22 cellular contexts compared by ENCODE assay signal in genomic region chr9:37342895-37343294, GRCh38.
"Had no signal": no experiment of that assay in that cellular context is flagged by ENCODE, and none has a peak within 500 bp of the region (broad histone marks: within the 10 kb centered on the region; RNA-seq: fewer than 3 reads in every experiment).

No MANE protein-coding gene starts in this region.

- H3K4me1 Mint-ChIP-seq: activated CD4-positive, alpha-beta T cell treated with anti-CD3 and anti-CD28 coated beads, Interleukin-2, amount 10 ng/mL, durations not matched to agents 24 days and 14 days; activated naive CD8-positive, alpha-beta T cell treated with anti-CD3 and anti-CD28 coated beads for 36 hours; immature natural killer cell; mesothelial cell of epicardium had no signal

- H3K27me3 Mint-ChIP-seq: activated CD4-positive, alpha-beta T cell treated with anti-CD3 and anti-CD28 coated beads, Interleukin-2, amount 10 ng/mL, durations not matched to agents 24 days and 14 days; activated naive CD8-positive, alpha-beta T cell treated with anti-CD3 and anti-CD28 coated beads for 36 hours; stimulated activated naive CD8-positive, alpha-beta T cell treated with anti-CD3 and anti-CD28 coated beads, Interleukin-15, Interleukin-2, amounts not matched to agents 100 ng/mL and 50 ng/mL, for 24 hours had no signal

- H3K9me3 Mint-ChIP-seq: activated CD4-positive, alpha-beta T cell treated with anti-CD3 and anti-CD28 coated beads, Interleukin-2, amount 10 ng/mL, durations not matched to agents 24 days and 14 days; activated naive CD8-positive, alpha-beta T cell treated with anti-CD3 and anti-CD28 coated beads for 36 hours; activated T-cell treated with anti-CD3 and anti-CD28 coated beads, Interleukin-2, amount 50 U/mL, for 72 hours; immature natural killer cell; mesothelial cell of epicardium; stimulated activated naive CD8-positive, alpha-beta T cell treated with anti-CD3 and anti-CD28 coated beads, Interleukin-15, Interleukin-2, amounts not matched to agents 100 ng/mL and 50 ng/mL, for 24 hours had no signal

- H3K9me3 ChIP-seq: body of pancreas, gastrocnemius medialis, heart left ventricle, prostate gland, testis, upper lobe of right lung had no signal

- H3K36me3 ChIP-seq: gastrocnemius medialis, heart left ventricle, prostate gland, upper lobe of right lung had no signal

- H3K27ac ChIP-seq: body of pancreas, gastrocnemius medialis, heart left ventricle, prostate gland, skin epidermis, testis, upper lobe of right lung had no signal

- H3K27ac Mint-ChIP-seq: activated CD4-positive, alpha-beta T cell treated with anti-CD3 and anti-CD28 coated beads, Interleukin-2, amount 10 ng/mL, durations not matched to agents 24 days and 14 days; activated CD8-positive, alpha-beta T cell treated with anti-CD3 and anti-CD28 coated beads, Interleukin-2, amount 10 ng/mL, durations not matched to agents 7 days and 5 days; activated naive CD8-positive, alpha-beta T cell treated with anti-CD3 and anti-CD28 coated beads for 36 hours; activated T-cell treated with anti-CD3 and anti-CD28 coated beads, Interleukin-2, amount 50 U/mL, for 72 hours; immature natural killer cell; mesothelial cell of epicardium; stimulated activated naive CD8-positive, alpha-beta T cell treated with anti-CD3 and anti-CD28 coated beads, Interleukin-15, Interleukin-2, amounts not matched to agents 100 ng/mL and 50 ng/mL, for 24 hours had no signal

- DNase-seq: activated CD4-positive, alpha-beta T cell treated with anti-CD3 and anti-CD28 coated beads, Interleukin-2, amount 10 ng/mL, durations not matched to agents 24 days and 14 days; activated CD4-positive, CD25-positive, alpha-beta regulatory T cell; activated CD8-positive, alpha-beta memory T cell treated with anti-CD3 and anti-CD28 coated beads, Interleukin-2, amount 50 U/mL, for 4 hours; activated CD8-positive, alpha-beta T cell treated with anti-CD3 and anti-CD28 coated beads, Interleukin-2, amount 10 ng/mL, durations not matched to agents 7 days and 5 days; activated gamma-delta T cell; activated naive CD8-positive, alpha-beta T cell treated with anti-CD3 and anti-CD28 coated beads for 36 hours; activated T-cell treated with anti-CD3 and anti-CD28 coated beads, Interleukin-2, amount 50 U/mL, for 72 hours; amygdala; body of pancreas; caudate nucleus; erythroblast; gastrocnemius medialis; heart left ventricle; immature natural killer cell; right cardiac atrium; stimulated activated CD4-positive, alpha-beta T cell treated with anti-CD3 and anti-CD28 coated beads, Interleukin-4, amount 100 ng/mL, for 24 hours; testis; upper lobe of right lung had no signal

- H3K4me1 ChIP-seq: gastrocnemius medialis, prostate gland, testis, upper lobe of right lung had no signal

- H3K4me3 Mint-ChIP-seq: activated CD4-positive, alpha-beta T cell treated with anti-CD3 and anti-CD28 coated beads, Interleukin-2, amount 10 ng/mL, durations not matched to agents 24 days and 14 days; activated CD8-positive, alpha-beta T cell treated with anti-CD3 and anti-CD28 coated beads, Interleukin-2, amount 10 ng/mL, durations not matched to agents 7 days and 5 days; activated naive CD8-positive, alpha-beta T cell treated with anti-CD3 and anti-CD28 coated beads for 36 hours; activated T-cell treated with anti-CD3 and anti-CD28 coated beads, Interleukin-2, amount 50 U/mL, for 72 hours; immature natural killer cell; mesothelial cell of epicardium; stimulated activated naive CD8-positive, alpha-beta T cell treated with anti-CD3 and anti-CD28 coated beads, Interleukin-15, Interleukin-2, amounts not matched to agents 100 ng/mL and 50 ng/mL, for 24 hours had no signal

- H3K27me3 ChIP-seq: body of pancreas, gastrocnemius medialis, heart left ventricle, testis, upper lobe of right lung had no signal

- H3K4me3 ChIP-seq: body of pancreas, gastrocnemius medialis, heart left ventricle, prostate gland, skin epidermis, testis, upper lobe of right lung had no signal

- ATAC-seq: activated CD8-positive, alpha-beta T cell treated with anti-CD3 and anti-CD28 coated beads, Interleukin-2, amount 10 ng/mL, durations not matched to agents 7 days and 5 days; activated T-cell treated with anti-CD3 and anti-CD28 coated beads, Interleukin-2, amount 50 U/mL, for 72 hours; body of pancreas; gastrocnemius medialis; heart left ventricle; right cardiac atrium; upper lobe of right lung had no signal
